In the genomic region with DNA sequence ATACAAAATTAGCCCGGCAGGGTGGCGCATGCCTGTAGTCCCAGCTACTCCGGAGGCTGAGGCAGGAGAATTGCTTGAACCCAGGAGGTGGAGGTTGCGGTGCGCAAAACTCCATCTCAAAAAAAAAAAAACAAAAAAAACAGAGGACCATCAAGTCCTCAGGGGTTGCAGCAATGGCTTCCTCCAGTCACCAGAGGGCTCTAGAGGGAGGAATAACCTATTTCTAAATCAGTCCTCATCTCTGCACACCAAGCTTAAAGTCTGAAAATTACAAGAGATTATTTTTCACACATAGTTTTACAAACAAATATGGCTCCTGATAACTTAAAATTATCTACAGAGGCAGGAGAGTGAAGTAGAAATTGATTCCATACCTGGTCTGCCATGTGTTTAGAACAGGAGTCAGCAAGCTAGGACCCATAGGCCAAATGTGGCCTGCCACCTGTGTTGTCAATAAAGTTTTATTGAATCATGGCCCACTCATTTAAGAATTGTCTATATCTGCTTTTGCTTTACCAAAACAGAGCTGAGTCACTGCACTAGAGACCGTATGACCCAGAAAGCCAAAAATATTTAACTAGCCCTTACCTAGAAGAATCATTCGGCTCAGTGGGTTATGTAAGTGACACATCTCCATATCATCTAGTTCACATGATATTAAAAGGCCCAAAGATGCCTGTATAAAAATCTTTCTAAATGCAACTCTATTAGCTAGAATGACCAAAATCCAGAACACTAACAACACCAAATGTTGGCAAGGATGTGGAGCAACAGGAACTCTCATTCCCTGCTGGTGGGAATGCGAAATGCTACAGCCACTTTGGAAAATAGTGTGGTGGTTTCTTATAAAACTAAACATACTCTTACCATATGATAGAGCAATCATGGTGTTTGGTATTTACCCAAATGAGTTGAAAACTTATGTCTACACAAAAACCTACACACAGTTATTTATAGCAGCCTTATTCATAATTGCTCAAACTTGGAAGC, we compare ENCODE assay signal across 15 cellular contexts.
DNase-seq lines count a peak whose midpoint lies in the region; ATAC-seq and TF ChIP-seq lines count a peak whose summit lies in the region.
"Had no signal": no experiment of that assay in that cellular context is flagged by ENCODE, and none has a peak within 500 bp of the region (broad histone marks: within the 10 kb centered on the region; RNA-seq: fewer than 3 reads in every experiment).

No MANE protein-coding gene starts in this region.

- in situ Hi-C loops in GM23248 (cut with MboI) = loop anchor here (10.0 kb wide), 1 partner anchor 204 kb away; a partner anchor contains a TSS

- WGBS in GM23248 (ENCODE audit: low coverage in 1 of 2, low lambda C conversion rate in 2 of 2, missing lambda C conversion rate in 2 of 2), 2 experiments = 94% methylated on average over 8 of the region's 8 CpGs

- no peaks in the 10 kb centered on the region for H3K36me3 ChIP-seq in DOHH2 (ENCODE audit: control insufficient read depth, low read length)
- H3K36me3 ChIP-seq in GM23248 (ENCODE audit: low read depth) = no peaks in the 10 kb centered on the region
- no peaks in the 10 kb centered on the region for H3K36me3 ChIP-seq in PC-3 (ENCODE audit: low read depth, low read length)
- H3K36me3 ChIP-seq: tibial artery had no signal

- H3K79me2 ChIP-seq in DOHH2 (ENCODE audit: control insufficient read depth, low read length) (no peaks in the 10 kb centered on the region), GM23248 (ENCODE audit: insufficient read depth) (no peaks in the 10 kb centered on the region), PC-3 (ENCODE audit: low read length) (no peaks in the 10 kb centered on the region)

- no peak overlapping the region for H3K4me2 ChIP-seq in DOHH2 (ENCODE audit: low read length)
- H3K4me2 ChIP-seq in GM23248 (ENCODE audit: unreplicated experiment) = no peak overlapping the region
- H3K4me2 ChIP-seq in PC-3 (ENCODE audit: low read length) = no peak overlapping the region

- CTCF ChIA-PET in PC-3 (lab: Charles Lee) = no interaction called here

- no peaks in the 10 kb centered on the region for H3K27me3 ChIP-seq in DOHH2 (ENCODE audit: control insufficient read depth, low read length)
- H3K27me3 ChIP-seq in GM23248 (replicated peaks; ENCODE audit: insufficient read depth) = no peaks in the 10 kb centered on the region
- no peaks in the 10 kb centered on the region for H3K27me3 ChIP-seq in PC-3 (ENCODE audit: low read length)
- H3K27me3 ChIP-seq: spleen, tibial artery had no signal

- H3K9me3 ChIP-seq in DOHH2 (ENCODE audit: control insufficient read depth, insufficient read depth, low read length) = no peaks in the 10 kb centered on the region
- H3K9me3 ChIP-seq in GM23248 (ENCODE audit: low read depth) = no peaks in the 10 kb centered on the region
- no peaks in the 10 kb centered on the region for H3K9me3 ChIP-seq in PC-3 (ENCODE audit: low read length)
- H3K9me3 ChIP-seq: tibial artery had no signal

- no peak for ATAC-seq in PC-3
- no peak for ATAC-seq in HG03378 (IDR thresholded peaks at IDR 0.05; ENCODE audit: unreplicated experiment)
- ATAC-seq in HG02884 (IDR thresholded peaks at IDR 0.05; ENCODE audit: unreplicated experiment) = no peak

- DNase-seq in GM23248 (peak; percentile 6), PC-3 (peak; percentile 26), fibroblast of pulmonary artery (ENCODE audit: low read depth) (peak; percentile 4), caudate nucleus (lab: John Stamatoyannopoulos, UW) (no peak)
- DNase-seq: activated CD4-positive, alpha-beta memory T cell treated with anti-CD3 and anti-CD28 coated beads for 36 hours; activated gamma-delta T cell treated with Interleukin-2 at 50 U/mL for 16 hours; DMS153; HCEC 1CT; NCI-H1930; spleen; tibial artery had no signal

- H2AFZ ChIP-seq in GM23248 (no peak overlapping the region), PC-3 (ENCODE audit: low read length) (no peak overlapping the region)

- H4K20me1 ChIP-seq in DOHH2 (ENCODE audit: control insufficient read depth, insufficient read depth, low read depth, low read length) (no peaks in the 10 kb centered on the region), GM23248 (ENCODE audit: insufficient read depth) (no peaks in the 10 kb centered on the region), PC-3 (ENCODE audit: low read length) (no peaks in the 10 kb centered on the region)

- H3K4me1 ChIP-seq in DOHH2 (ENCODE audit: control insufficient read depth, low read length) = no peaks in the 10 kb centered on the region
- H3K4me1 ChIP-seq in GM23248 (ENCODE audit: insufficient read depth) = peaks cover 9% of the 10 kb centered on the region; the same call in 1 of the 2 replicates
- H3K4me1 ChIP-seq in PC-3 (ENCODE audit: insufficient read depth, low read length) = no peaks in the 10 kb centered on the region
- H3K4me1 ChIP-seq: tibial artery had no signal

- H3K9me2 ChIP-seq in DOHH2 (replicated peaks; ENCODE audit: control insufficient read depth, low read length) = no peaks in the 10 kb centered on the region
- no peaks in the 10 kb centered on the region for H3K9me2 ChIP-seq in GM23248 (ENCODE audit: insufficient read depth)
- no peaks in the 10 kb centered on the region for H3K9me2 ChIP-seq in PC-3 (replicated peaks; ENCODE audit: low read length)

- no peak overlapping the region for H3K9ac ChIP-seq in GM23248
- H3K9ac ChIP-seq in PC-3 (ENCODE audit: low read length) = no peak overlapping the region

- H3K27ac ChIP-seq in DOHH2 (ENCODE audit: low read depth, low read length) (no peak overlapping the region), GM23248 (no peak overlapping the region), PC-3 (ENCODE audit: low read length) (no peak overlapping the region), caudate nucleus (ENCODE audit: low read depth, low read length) (no peak overlapping the region)
- H3K27ac ChIP-seq: epithelial cell of prostate, spleen, tibial artery had no signal

- BruUV-seq in PC-3 (replicated peaks; lab: Mats Ljungman, UMichigan) = no TSS peak

- POLR2A ChIA-PET in PC-3 (lab: Charles Lee; ENCODE audit: unreplicated experiment) = no interaction called here

- H3K4me3 ChIP-seq in DOHH2 (ENCODE audit: low read length) = no peak overlapping the region
- no peak overlapping the region for H3K4me3 ChIP-seq in GM23248
- H3K4me3 ChIP-seq in PC-3 (ENCODE audit: low read length) = no peak overlapping the region
- H3K4me3 ChIP-seq in fibroblast of pulmonary artery (replicated peaks; ENCODE audit: low read depth, low read length) = no peak overlapping the region
- H3K4me3 ChIP-seq: spleen, tibial artery had no signal

- TF ChIP-seq CTCF in DOHH2 (IDR thresholded peaks at IDR 0.05; ENCODE audit: low read depth, low read length, poor library complexity, severe bottlenecking) = peak; percentile 11
- 0 out of 2 replicates have a peak, but pooled peaks have one; percentile 15 for TF ChIP-seq CTCF in PC-3 (conservative IDR thresholded peaks at IDR 0.05; ENCODE audit: low read depth, low read length)
- peak; percentile 19 for TF ChIP-seq CTCF in fibroblast of pulmonary artery (IDR thresholded peaks at IDR 0.05; ENCODE audit: low read length, missing control alignments)

- intact Hi-C loops in PC-3 (cut with micrococcal nuclease) = loop anchor here (1.0 to 10.0 kb wide), 3 partner anchors 113 to 144 kb away; no protein-coding TSS in a partner anchor

- H3F3A ChIP-seq in DOHH2 (ENCODE audit: control insufficient read depth, insufficient read depth) = no peaks in the 10 kb centered on the region
- no peaks in the 10 kb centered on the region for H3F3A ChIP-seq in GM23248 (ENCODE audit: insufficient read depth)
- H3F3A ChIP-seq in PC-3 (ENCODE audit: low read length, unreplicated experiment) = no peaks in the 10 kb centered on the region

Comparison
In these comparisons a context has a peak if more than half of its experiments do, and no peak if none do; other contexts are left out.
1. DNase-seq: peak in GM23248 (single experiment), PC-3 (single experiment) and fibroblast of pulmonary artery (single experiment); none in caudate nucleus (0 of 61).
2. Peak in every context shown above with its lines, with median percentiles within 50 percentile points of each other: CTCF ChIP-seq.